22 cellular contexts compared by ENCODE assay signal in genomic region chr17:17057057-17057551, GRCh38. TPM values are rescaled to one million over a fixed set of nuclear protein-coding genes. Genes with fewer than 3 reads are reported as not detected.
DNase-seq lines count a peak whose midpoint lies in the region; ATAC-seq and TF ChIP-seq lines count a peak whose summit lies in the region.
"Had no signal": no experiment of that assay in that cellular context is flagged by ENCODE, and none has a peak within 500 bp of the region (broad histone marks: within the 10 kb centered on the region; RNA-seq: fewer than 3 reads in every experiment).

No MANE protein-coding gene starts in this region.

- no peak overlapping the region for H3K4me3 ChIP-seq in CD8-positive, alpha-beta T cell (ENCODE audit: low read depth, low read length)
- no peak overlapping the region for H3K4me3 ChIP-seq in gastrocnemius medialis

- peak overlapping the region; percentile 58 for H3K27ac Mint-ChIP-seq in CD8-positive, alpha-beta T cell
- H3K27ac Mint-ChIP-seq in activated naive CD8-positive, alpha-beta T cell treated with anti-CD3 and anti-CD28 coated beads, Interleukin-2, amount 50 U/mL, for 24 hours, result no peak overlapping the region
- H3K27ac Mint-ChIP-seq: activated naive CD8-positive, alpha-beta T cell treated with anti-CD3 and anti-CD28 coated beads, Interleukin-2, amount 10 ng/mL, durations not matched to agents 7 days and 5 days; activated T-helper 1 cell treated with anti-CD3 and anti-CD28 coated beads, Interleukin-12 subunit alpha, Interleukin-12 subunit beta, Interleukin-2, Interleukin-4 antibody, amounts not matched to agents 30 ng/mL and 10 ng/mL and 1 ng/mL, durations not matched to agents 14 hours and 24 hours and 36 hours had no signal

- ATAC-seq in CD8-positive, alpha-beta T cell, result no peak
- no peak for ATAC-seq in gastrocnemius medialis
- ATAC-seq in GM21515 (IDR thresholded peaks at IDR 0.05; ENCODE audit: unreplicated experiment), result no peak
- no peak for ATAC-seq in GM19395 (IDR thresholded peaks at IDR 0.05; ENCODE audit: unreplicated experiment)
- no peak for ATAC-seq in activated naive CD8-positive, alpha-beta T cell treated with anti-CD3 and anti-CD28 coated beads, Interleukin-2, amount 50 U/mL, for 24 hours

- H3K9me3 Mint-ChIP-seq in CD8-positive, alpha-beta T cell, result no peaks in the 10 kb centered on the region
- no peaks in the 10 kb centered on the region for H3K9me3 Mint-ChIP-seq in activated naive CD8-positive, alpha-beta T cell treated with anti-CD3 and anti-CD28 coated beads, Interleukin-2, amount 50 U/mL, for 24 hours
- H3K9me3 Mint-ChIP-seq: activated naive CD8-positive, alpha-beta T cell treated with anti-CD3 and anti-CD28 coated beads, Interleukin-2, amount 10 ng/mL, durations not matched to agents 7 days and 5 days; activated T-helper 1 cell treated with anti-CD3 and anti-CD28 coated beads, Interleukin-12 subunit alpha, Interleukin-12 subunit beta, Interleukin-2, Interleukin-4 antibody, amounts not matched to agents 30 ng/mL and 10 ng/mL and 1 ng/mL, durations not matched to agents 14 hours and 24 hours and 36 hours; CD8-positive, alpha-beta memory T cell had no signal

- H3K4me3 Mint-ChIP-seq in CD8-positive, alpha-beta T cell, result no peak overlapping the region
- H3K4me3 Mint-ChIP-seq in activated naive CD8-positive, alpha-beta T cell treated with anti-CD3 and anti-CD28 coated beads, Interleukin-2, amount 50 U/mL, for 24 hours, result no peak overlapping the region
- H3K4me3 Mint-ChIP-seq: activated naive CD8-positive, alpha-beta T cell treated with anti-CD3 and anti-CD28 coated beads, Interleukin-2, amount 10 ng/mL, durations not matched to agents 7 days and 5 days; activated T-helper 1 cell treated with anti-CD3 and anti-CD28 coated beads, Interleukin-12 subunit alpha, Interleukin-12 subunit beta, Interleukin-2, Interleukin-4 antibody, amounts not matched to agents 30 ng/mL and 10 ng/mL and 1 ng/mL, durations not matched to agents 14 hours and 24 hours and 36 hours; CD8-positive, alpha-beta memory T cell had no signal

- peak in 1 of 7 experiments; percentile 37 for DNase-seq in CD8-positive, alpha-beta T cell
- DNase-seq in NCI-H69 (lab: John Stamatoyannopoulos, UW), result peak; percentile 30
- peak; percentile 53 for DNase-seq in islet precursor cell
- no peak for DNase-seq in gastrocnemius medialis
- DNase-seq in NCI-H2081 (lab: John Stamatoyannopoulos, UW), result no peak
- DNase-seq in activated naive CD8-positive, alpha-beta T cell treated with anti-CD3 and anti-CD28 coated beads, Interleukin-2, amount 50 U/mL, for 24 hours, result no peak
- DNase-seq: activated CD4-positive, alpha-beta T cell treated with anti-CD3 and anti-CD28 coated beads for 1 hour; activated naive CD8-positive, alpha-beta T cell treated with anti-CD3 and anti-CD28 coated beads, Interleukin-2, amount 10 ng/mL, durations not matched to agents 7 days and 5 days; brain microvascular endothelial cell; CD8-positive, alpha-beta memory T cell; cortex of kidney; DMS53; HCEC 1CT; Kasumi-1; NCI-H1092; NCI-H510A; nucleus accumbens; retina; SW 1271 had no signal

- no peaks in the 10 kb centered on the region for H3K9me3 ChIP-seq in CD8-positive, alpha-beta T cell (ENCODE audit: low read length)
- H3K9me3 ChIP-seq in gastrocnemius medialis, result no peaks in the 10 kb centered on the region

- no peaks in the 10 kb centered on the region for H3K27me3 ChIP-seq in CD8-positive, alpha-beta T cell (ENCODE audit: insufficient read depth, low read length)
- H3K27me3 ChIP-seq in gastrocnemius medialis, result no peaks in the 10 kb centered on the region
- H3K27me3 ChIP-seq: brain microvascular endothelial cell had no signal

- peaks cover 21% of the 10 kb centered on the region for H3K36me3 Mint-ChIP-seq in CD8-positive, alpha-beta T cell
- H3K36me3 Mint-ChIP-seq in activated naive CD8-positive, alpha-beta T cell treated with anti-CD3 and anti-CD28 coated beads, Interleukin-2, amount 50 U/mL, for 24 hours (ENCODE audit: low read depth), result peaks cover 2% of the 10 kb centered on the region
- H3K36me3 Mint-ChIP-seq: activated naive CD8-positive, alpha-beta T cell treated with anti-CD3 and anti-CD28 coated beads, Interleukin-2, amount 10 ng/mL, durations not matched to agents 7 days and 5 days had no signal

- no peak overlapping the region for H3K27ac ChIP-seq in CD8-positive, alpha-beta T cell (ENCODE audit: low read depth, low read length)
- H3K27ac ChIP-seq in gastrocnemius medialis, result peak overlapping the region; percentile 86 to 90 (median 88)
- H3K27ac ChIP-seq: brain microvascular endothelial cell had no signal

- peaks cover 47% of the 10 kb centered on the region for H3K4me1 Mint-ChIP-seq in CD8-positive, alpha-beta T cell (ENCODE audit: low read depth)
- peaks cover 25% of the 10 kb centered on the region for H3K4me1 Mint-ChIP-seq in activated naive CD8-positive, alpha-beta T cell treated with anti-CD3 and anti-CD28 coated beads, Interleukin-2, amount 50 U/mL, for 24 hours

- no peak for TF ChIP-seq CTCF in CD8-positive, alpha-beta T cell (IDR thresholded peaks at IDR 0.05)
- TF ChIP-seq CTCF in gastrocnemius medialis (IDR thresholded peaks at IDR 0.05 in 4 of 5, conservative IDR thresholded peaks at IDR 0.05 in 1 of 5), result no peak

- POLR2A ChIA-PET in CD8-positive, alpha-beta T cell (lab: Charles Lee), result no interaction called here

- peaks cover 14% of the 10 kb centered on the region for H3K4me1 ChIP-seq in CD8-positive, alpha-beta T cell (ENCODE audit: insufficient read depth, low read length)
- peaks cover 98 to 99% of the 10 kb centered on the region in 2 donors for H3K4me1 ChIP-seq in gastrocnemius medialis

- in situ Hi-C loops in gastrocnemius medialis (cut with MboI; ENCODE audit: low sequenced_read_pairs in 4 of 4), result no loop called here

- intact Hi-C loops in CD8-positive, alpha-beta T cell (cut with DNase I, micrococcal nuclease), result no loop called here
- intact Hi-C loops in gastrocnemius medialis (cut with DNase I; ENCODE audit: low total_unique reads), result no loop called here

- no peak for TF ChIP-seq POLR2A in gastrocnemius medialis (IDR thresholded peaks at IDR 0.05)

- no peaks in the 10 kb centered on the region for H3K27me3 Mint-ChIP-seq in CD8-positive, alpha-beta T cell (ENCODE audit: low read depth)
- H3K27me3 Mint-ChIP-seq in activated naive CD8-positive, alpha-beta T cell treated with anti-CD3 and anti-CD28 coated beads, Interleukin-2, amount 50 U/mL, for 24 hours, result no peaks in the 10 kb centered on the region
- H3K27me3 Mint-ChIP-seq: activated naive CD8-positive, alpha-beta T cell treated with anti-CD3 and anti-CD28 coated beads, Interleukin-2, amount 10 ng/mL, durations not matched to agents 7 days and 5 days; CD8-positive, alpha-beta memory T cell had no signal

- H3K36me3 ChIP-seq in CD8-positive, alpha-beta T cell (ENCODE audit: insufficient read depth, low read length), result no peaks in the 10 kb centered on the region
- H3K36me3 ChIP-seq in gastrocnemius medialis, result peaks cover 0 to 5% of the 10 kb centered on the region in 2 donors
- H3K36me3 ChIP-seq: brain microvascular endothelial cell had no signal

- CTCF ChIA-PET in CD8-positive, alpha-beta T cell (lab: Charles Lee), result no interaction called here

RNA-seq across cellular contexts. Expression of gene MPRIP, which starts 14.8 kb away (rescaled TPM):
- 100 to 1,000 TPM; 146 to 149 TPM for total RNA-seq in CD8-positive, alpha-beta T cell
- 100 to 1,000 TPM in 3 of 4 donors, 10 to 100 TPM in 1; 71.1 to 127 (median 124) TPM for total RNA-seq in gastrocnemius medialis

Comparison
In these comparisons a context has a peak if more than half of its experiments do, and no peak if none do; other contexts are left out.
1. DNase-seq: peak in NCI-H69 (single experiment) and islet precursor cell (single experiment); none in gastrocnemius medialis (0 of 2), NCI-H2081 (0 of 2) and activated naive CD8-positive, alpha-beta T cell treated with anti-CD3 and anti-CD28 coated beads, Interleukin-2, amount 50 U/mL, for 24 hours (single experiment).